ENCODE assay signal across 10 cellular contexts in genomic region chr2:163737169-163737439, GRCh38. TPM values are rescaled to one million over a fixed set of nuclear protein-coding genes. Genes with fewer than 3 reads are reported as not detected.
DNase-seq lines count a peak whose midpoint lies in the region; ATAC-seq, FAIRE-seq and TF ChIP-seq lines count a peak whose summit lies in the region.
"Had no signal": no experiment of that assay in that cellular context is flagged by ENCODE, and none has a peak within 500 bp of the region (broad histone marks: within the 10 kb centered on the region; RNA-seq: fewer than 3 reads in every experiment).

No MANE protein-coding gene starts in this region.

- no peak for TF ChIP-seq CTCF in BE2C (IDR thresholded peaks at IDR 0.05; ENCODE audit: low read depth, low read length)
- no peak for TF ChIP-seq CTCF in RWPE2 (IDR thresholded peaks at IDR 0.05; ENCODE audit: poor library complexity, severe bottlenecking)
- no peak for TF ChIP-seq CTCF in foreskin fibroblast (IDR thresholded peaks at IDR 0.05; ENCODE audit: low read depth, low read length)
- TF ChIP-seq CTCF in mucosa of descending colon (IDR thresholded peaks at IDR 0.05), result no peak
- TF ChIP-seq CTCF in D721Med (IDR thresholded peaks at IDR 0.05; ENCODE audit: insufficient read depth, missing control alignments), result no peak

- H3K27me3 ChIP-seq in BE2C (no peaks in the 10 kb centered on the region), RWPE2 (ENCODE audit: insufficient read depth, poor library complexity, severe bottlenecking) (no peaks in the 10 kb centered on the region)

- no peaks in the 10 kb centered on the region for H3K4me1 ChIP-seq in BE2C
- peaks cover 8% of the 10 kb centered on the region for H3K4me1 ChIP-seq in RWPE2 (ENCODE audit: insufficient read depth, poor library complexity, severe bottlenecking)
- peaks cover 7% of the 10 kb centered on the region for H3K4me1 ChIP-seq in mucosa of descending colon (ENCODE audit: low read depth)

- no peak for DNase-seq in BE2C
- no peak for DNase-seq in RWPE2 (ENCODE audit: low spot score)
- DNase-seq in foreskin fibroblast, result no peak
- peak; percentile 15 for DNase-seq in pons (ENCODE audit: low spot score)
- no peak for DNase-seq in mucosa of descending colon
- no peak for DNase-seq in occipital lobe (lab: John Stamatoyannopoulos, UW)
- no peak for DNase-seq in D721Med (ENCODE audit: insufficient read length, low spot score)
- no peak for DNase-seq in germinal center (ENCODE audit: low spot score)
- DNase-seq: naive B cell, RPMI8226 had no signal

- no peak for FAIRE-seq in D721Med (lab: Jason Lieb, UNC)

- H3K9me3 ChIP-seq in BE2C, result no peaks in the 10 kb centered on the region
- H3K9me3 ChIP-seq in RWPE2 (ENCODE audit: severe bottlenecking), result no peaks in the 10 kb centered on the region
- H3K9me3 ChIP-seq in mucosa of descending colon, result no peaks in the 10 kb centered on the region

- intact Hi-C loops in mucosa of descending colon (cut with DNase I, micrococcal nuclease), result no loop called here

- peak overlapping the region; percentile 65 for H3K27ac ChIP-seq in RWPE2 (ENCODE audit: poor library complexity, severe bottlenecking)

- H3K4me3 ChIP-seq in BE2C (ENCODE audit: low read depth, low read length) (peak overlapping the region; percentile 81), RWPE2 (ENCODE audit: severe bottlenecking) (no peak overlapping the region), foreskin fibroblast (ENCODE audit: low read depth in 1 of 2, low read length in 2 of 2) (peak overlapping the region; percentile 72 to 85), mucosa of descending colon (no peak overlapping the region)

- H3K36me3 ChIP-seq in BE2C (no peaks in the 10 kb centered on the region), RWPE2 (ENCODE audit: low read depth) (no peaks in the 10 kb centered on the region), mucosa of descending colon (ENCODE audit: low read depth) (no peaks in the 10 kb centered on the region)

- ATAC-seq in RWPE2 (ENCODE audit: low read depth) (no peak), mucosa of descending colon (no peak)

RNA-seq across cellular contexts. Expression of gene FIGN, which starts 1.3 kb away (rescaled TPM):
- polyA plus RNA-seq in BE2C (2012; ENCODE audit: insufficient read depth, insufficient read length, low read depth), result 0.15 TPM
- 1 to 10 TPM in 2 of 3 donors, under 1 TPM in 1; 0.84 to 4.1 (median 1.4) TPM for total RNA-seq in mucosa of descending colon
- total RNA-seq in occipital lobe, result 3.4 TPM

Comparison
In these comparisons a context has a peak if more than half of its experiments do, and no peak if none do; other contexts are left out.
1. H3K4me3 ChIP-seq: peak in BE2C (single experiment) and foreskin fibroblast (2 of 2); none in RWPE2 (single experiment) and mucosa of descending colon (single experiment).